Comparison of ENCODE assay signal across 31 cellular contexts in the genomic region with DNA sequence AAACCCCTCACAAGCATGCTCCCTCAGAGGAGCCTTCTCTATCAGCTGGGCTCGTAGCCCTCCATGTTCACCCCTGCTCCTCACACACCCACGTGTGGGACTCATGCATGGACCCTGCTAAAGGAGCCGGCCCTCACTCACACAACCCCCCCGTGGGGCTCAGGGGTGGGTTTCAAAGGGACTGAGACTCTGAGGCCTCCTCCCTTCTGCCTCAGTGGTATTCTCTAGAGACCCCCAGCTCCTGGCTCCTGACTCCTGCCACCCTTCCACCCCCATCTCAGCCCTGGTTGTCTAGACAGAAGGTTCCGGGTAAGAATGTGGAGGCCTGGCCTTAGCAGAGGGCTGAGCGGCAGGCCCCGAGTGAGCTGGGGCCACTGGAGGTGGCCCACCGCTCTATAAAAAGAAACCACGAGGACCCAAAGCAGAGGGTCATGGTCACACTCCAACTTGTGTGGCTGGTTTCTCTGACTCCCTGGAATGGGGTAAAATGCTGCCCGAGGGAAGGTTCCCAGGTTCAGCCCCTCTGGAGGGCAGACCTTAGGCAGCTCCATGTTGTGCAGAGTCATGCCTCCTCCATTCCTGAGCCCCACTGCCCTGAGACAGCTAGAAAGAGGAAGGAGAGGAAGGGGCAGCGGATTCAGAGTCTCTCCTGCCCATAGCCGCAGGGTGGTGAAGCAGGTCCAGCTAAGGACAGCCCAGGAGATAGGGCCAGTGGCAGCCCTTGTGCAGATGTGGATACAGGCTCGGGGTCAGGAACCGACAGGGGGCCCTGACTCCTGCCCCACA. TPM values are rescaled to one million over a fixed set of nuclear protein-coding genes. Genes with fewer than 3 reads are reported as not detected.
DNase-seq lines count a peak whose midpoint lies in the region; ATAC-seq and TF ChIP-seq lines count a peak whose summit lies in the region.
"Had no signal": no experiment of that assay in that cellular context is flagged by ENCODE, and none has a peak within 500 bp of the region (broad histone marks: within the 10 kb centered on the region; RNA-seq: fewer than 3 reads in every experiment).

No MANE protein-coding gene starts in this region.

- H3K27me3 ChIP-seq in H7 (ENCODE audit: control insufficient read depth, insufficient read depth, low read length) (no peaks in the 10 kb centered on the region), RWPE2 (ENCODE audit: insufficient read depth, poor library complexity, severe bottlenecking) (no peaks in the 10 kb centered on the region), BE2C (no peaks in the 10 kb centered on the region)
- H3K27me3 ChIP-seq: ovary, Peyer's patch, testis had no signal

- H3K4me3 ChIP-seq in H7 (ENCODE audit: insufficient read depth, low read depth, low read length) (no peak overlapping the region), RWPE2 (ENCODE audit: severe bottlenecking) (no peak overlapping the region), BE2C (ENCODE audit: low read depth, low read length) (no peak overlapping the region)
- H3K4me3 ChIP-seq: GM12878, lung, ovary, Peyer's patch, smooth muscle cell, testis had no signal

- TF ChIP-seq CTCF in RWPE2 (IDR thresholded peaks at IDR 0.05; ENCODE audit: poor library complexity, severe bottlenecking) (no peak), BE2C (IDR thresholded peaks at IDR 0.05; ENCODE audit: low read depth, low read length) (no peak)

- H3K4me1 ChIP-seq in RWPE2 (ENCODE audit: insufficient read depth, poor library complexity, severe bottlenecking) (no peaks in the 10 kb centered on the region), BE2C (no peaks in the 10 kb centered on the region; the same call in 1 of the 2 replicates)

- H3K36me3 ChIP-seq in H7 (replicated peaks; ENCODE audit: control insufficient read depth, insufficient read depth, low read length) (peaks cover 2% of the 10 kb centered on the region), RWPE2 (ENCODE audit: low read depth) (peaks cover 51% of the 10 kb centered on the region), BE2C (peaks cover 16% of the 10 kb centered on the region)

- DNase-seq in H7: peak; percentile 32
- peak; percentile 45 for DNase-seq in RWPE2 (ENCODE audit: low spot score)
- peak; percentile 57 for DNase-seq in islet precursor cell
- DNase-seq in substantia nigra (lab: John Stamatoyannopoulos, UW): no peak
- DNase-seq in BE2C: no peak
- DNase-seq in GOT3 (lab: John Stamatoyannopoulos, UW): no peak
- no peak for DNase-seq in AG08395 (ENCODE audit: low spot score)
- DNase-seq: activated CD4-positive, alpha-beta memory T cell treated with anti-CD3 and anti-CD28 coated beads, Interleukin-2, amount 10 ng/mL, durations not matched to agents 7 days and 5 days; activated CD4-positive, alpha-beta T cell treated with anti-CD3 and anti-CD28 coated beads for 1 hour; activated gamma-delta T cell; activated naive CD8-positive, alpha-beta T cell treated with anti-CD3 and anti-CD28 coated beads for 36 hours; DMS153; MV-4-11; NCI-H1436; NCI-H2081; NCI-H748 treated with DMSO at 0.1 percent for 48 hours; nephron progenitor cell; ovary; stimulated activated naive CD4-positive, alpha-beta T cell treated with Interleukin-2 at 50 U/mL for 16 hours; testis had no signal

- H3K9me3 ChIP-seq in RWPE2 (ENCODE audit: severe bottlenecking) (no peaks in the 10 kb centered on the region), BE2C (no peaks in the 10 kb centered on the region)
- H3K9me3 ChIP-seq: ovary, Peyer's patch, testis had no signal

- H3K27ac ChIP-seq in RWPE2 (ENCODE audit: poor library complexity, severe bottlenecking) (no peak overlapping the region), substantia nigra (ENCODE audit: low read depth, low read length, poor library complexity, severe bottlenecking) (peak overlapping the region; percentile 68)
- H3K27ac ChIP-seq: ovary, Peyer's patch, testis had no signal

- ATAC-seq in RWPE2 (ENCODE audit: low read depth): no peak
- ATAC-seq: esophagus mucosa, GM12878, HepG2 had no signal

RNA-seq across cellular contexts. Expression of gene SEPTIN8, which starts 10.8 kb away (rescaled TPM):
- 10.5 and 12.4 TPM in 2 replicates for total RNA-seq in H7 (2014; rRNA removed; shearing (Covaris generic))
- polyA plus RNA-seq in BE2C (2012; ENCODE audit: insufficient read depth, insufficient read length, low read depth): 34.7 TPM

RNA-seq across cellular contexts. Expression of gene CCNI2, which starts 19.0 kb away (rescaled TPM):
- total RNA-seq in H7 (2014; rRNA removed; shearing (Covaris generic)): 0.07 and 0.18 TPM in 2 replicates
- 3.1 TPM for polyA plus RNA-seq in BE2C (2012; ENCODE audit: insufficient read depth, insufficient read length, low read depth)
- total RNA-seq: aorta, esophagus mucosa, fibroblast of villous mesenchyme, HepG2, LHCN-M2 had no signal
- polyA plus RNA-seq: AG04450, HepG2, keratinocyte had no signal

RNA-seq across cellular contexts. Expression of gene KIF3A, which starts 28.9 kb away (rescaled TPM):
- 2.7 and 3.2 TPM in 2 replicates for total RNA-seq in H7 (2014; rRNA removed; shearing (Covaris generic))
- polyA plus RNA-seq in BE2C (2012; ENCODE audit: insufficient read depth, insufficient read length, low read depth): 5.9 TPM

RNA-seq across cellular contexts. Expression of gene SOWAHA, which starts 46.9 kb away (rescaled TPM):
- 0.21 TPM in 1 of 2 replicates, not detected in the other for total RNA-seq in H7 (2014; rRNA removed; shearing (Covaris generic))
- polyA plus RNA-seq in BE2C (2012; ENCODE audit: insufficient read depth, insufficient read length, low read depth): not detected
- total RNA-seq: activated CD4-positive, alpha-beta memory T cell treated with anti-CD3 and anti-CD28 coated beads, Interleukin-2, amount 10 ng/mL, durations not matched to agents 7 days and 5 days; LHCN-M2 had no signal
- polyA plus RNA-seq: AG04450, keratinocyte had no signal

Comparison
In these comparisons a context has a peak if more than half of its experiments do, and no peak if none do; other contexts are left out.
1. DNase-seq: peak in H7 (single experiment), RWPE2 (single experiment) and islet precursor cell (single experiment); none in substantia nigra (0 of 49), BE2C (single experiment), GOT3 (single experiment) and AG08395 (single experiment).